Comparison of ENCODE assay signal across 10 cellular contexts in the genomic region with DNA sequence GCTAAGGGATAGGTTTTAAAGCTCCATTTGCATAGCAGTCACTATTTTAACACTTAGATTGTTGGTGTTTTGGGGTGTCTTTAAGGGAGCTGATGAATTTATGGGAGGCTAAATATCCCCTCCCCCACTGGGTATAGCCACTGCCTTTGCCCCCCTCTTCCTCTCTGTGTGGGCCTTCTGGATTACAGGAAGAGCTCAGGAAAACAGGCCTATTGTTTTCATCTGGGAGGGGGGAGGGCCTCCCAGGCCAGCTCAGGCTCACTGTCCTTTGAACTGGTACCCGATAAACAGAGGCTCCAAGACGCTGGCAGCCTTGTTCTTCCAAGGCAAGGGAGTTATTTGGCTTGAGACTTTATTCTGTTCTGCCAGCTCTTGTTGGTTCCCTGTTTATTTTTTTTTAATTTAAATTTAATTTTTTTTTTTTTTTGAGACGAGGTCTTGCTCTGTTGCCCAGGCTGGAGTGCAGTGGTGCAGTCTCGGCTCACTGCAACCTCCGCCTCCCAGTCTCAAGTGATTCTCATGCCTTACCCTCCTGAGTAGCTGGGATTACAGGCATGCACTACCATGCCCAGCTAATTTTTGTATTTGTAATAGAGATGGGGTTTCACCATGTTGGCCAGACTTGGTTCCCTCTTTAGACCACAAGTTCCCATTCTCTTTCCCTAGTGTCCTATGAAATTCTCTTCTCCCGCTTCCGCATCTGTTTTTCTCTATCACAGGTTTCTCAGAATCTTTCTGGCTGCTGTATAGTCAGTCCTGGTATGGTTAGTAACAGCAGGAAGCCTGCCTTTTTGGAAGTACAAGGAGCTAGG. TPM values are rescaled to one million over a fixed set of nuclear protein-coding genes. Genes with fewer than 3 reads are reported as not detected.
A peak's percentile ranks its signal among the peaks of the same experiment; 100 is the strongest.
DNase-seq lines count a peak whose midpoint lies in the region; ATAC-seq lines count a peak whose summit lies in the region.
"Had no signal": no experiment of that assay in that cellular context is flagged by ENCODE, and none has a peak within 500 bp of the region (broad histone marks: within the 10 kb centered on the region; RNA-seq: fewer than 3 reads in every experiment).

No MANE protein-coding gene starts in this region.

- H3K4me3 Mint-ChIP-seq in dendritic cell treated with granulocyte-macrophage colony-stimulating factor and Interleukin-4, amounts not matched to agents 40 ng/mL and 50 ng/mL, for 4 days: peak overlapping the region; percentile 37

- H3K9me3 Mint-ChIP-seq in dendritic cell treated with granulocyte-macrophage colony-stimulating factor and Interleukin-4, amounts not matched to agents 40 ng/mL and 50 ng/mL, for 4 days: no peaks in the 10 kb centered on the region

- intact Hi-C loops in dendritic cell treated with granulocyte-macrophage colony-stimulating factor and Interleukin-4, amounts not matched to agents 40 ng/mL and 50 ng/mL, for 4 days (cut with micrococcal nuclease): no loop called here

- no peak for ATAC-seq in HG02973 (IDR thresholded peaks at IDR 0.05; ENCODE audit: unreplicated experiment)
- no peak for ATAC-seq in HG03460 (IDR thresholded peaks at IDR 0.05; ENCODE audit: unreplicated experiment)

- H3K27me3 ChIP-seq in skeletal muscle tissue (ENCODE audit: control insufficient read depth in 3 of 3, insufficient read depth in 3 of 3, low read length in 3 of 3): no peaks in the 10 kb centered on the region

- DNase-seq in HT1080 (ENCODE audit: low read depth) (peak; percentile 70), kidney tubule cell (ENCODE audit: low spot score) (peak; percentile 45), NCI-H748 (lab: John Stamatoyannopoulos, UW; ENCODE audit: unreplicated experiment) (no peak), NCI-H2107 (lab: John Stamatoyannopoulos, UW) (no peak)
- DNase-seq: activated CD4-positive, alpha-beta T cell treated with anti-CD3 and anti-CD28 coated beads for 1 hour; NCI-H1694 treated with DMSO at 0.1 percent for 48 hours had no signal

- peaks cover 48% of the 10 kb centered on the region for H3K4me1 Mint-ChIP-seq in dendritic cell treated with granulocyte-macrophage colony-stimulating factor and Interleukin-4, amounts not matched to agents 40 ng/mL and 50 ng/mL, for 4 days (ENCODE audit: low read depth)

- H3K4me1 ChIP-seq in skeletal muscle tissue (ENCODE audit: control insufficient read depth in 3 of 3, insufficient read depth in 3 of 3, low read length in 3 of 3): peaks cover 12 to 31% (median 16%) of the 10 kb centered on the region in 3 donors

- no peak overlapping the region for H3K9ac ChIP-seq in skeletal muscle tissue (ENCODE audit: low read depth in 1 of 3, low read length in 3 of 3)

- peak overlapping the region; percentile 69 for H3K27ac Mint-ChIP-seq in dendritic cell treated with granulocyte-macrophage colony-stimulating factor and Interleukin-4, amounts not matched to agents 40 ng/mL and 50 ng/mL, for 4 days

- peaks cover 70% of the 10 kb centered on the region for H3K36me3 Mint-ChIP-seq in dendritic cell treated with granulocyte-macrophage colony-stimulating factor and Interleukin-4, amounts not matched to agents 40 ng/mL and 50 ng/mL, for 4 days (ENCODE audit: low read depth)

- H3K27me3 Mint-ChIP-seq in dendritic cell treated with granulocyte-macrophage colony-stimulating factor and Interleukin-4, amounts not matched to agents 40 ng/mL and 50 ng/mL, for 4 days: no peaks in the 10 kb centered on the region

- peak overlapping the region in 1 of 3 donors; percentile 7 for H3K4me3 ChIP-seq in skeletal muscle tissue (ENCODE audit: low read length in 3 of 3)

- no peaks in the 10 kb centered on the region for H3K9me3 ChIP-seq in skeletal muscle tissue (ENCODE audit: control insufficient read depth in 3 of 3, low read length in 3 of 3)

- peak overlapping the region; percentile 28 for H3K27ac ChIP-seq in skeletal muscle tissue (ENCODE audit: low read depth, low read length)

- H3K36me3 ChIP-seq in skeletal muscle tissue (ENCODE audit: control insufficient read depth in 3 of 3, insufficient read depth in 3 of 3, low read length in 3 of 3): peaks cover 0 to 7% (median 2%) of the 10 kb centered on the region in 3 donors

RNA-seq across cellular contexts. Expression of a gene that starts 25.1 kb away (rescaled TPM):
- total RNA-seq in HT1080 (2014; rRNA removed; shearing (Covaris generic)): 27.1 and 28.7 TPM in 2 replicates
- 27.5 and 29.2 TPM in 2 replicates for polyA plus RNA-seq in HT1080 (2015; cell fraction: cytosol; rRNA removed)
- 144 and 146 TPM in 2 replicates for polyA plus RNA-seq in HT1080 (2015; cell fraction: nucleus; rRNA removed)
- total RNA-seq in skeletal muscle tissue: 13.0 TPM

RNA-seq across cellular contexts. Expression of a gene that starts 41.1 kb away (rescaled TPM):
- 0.07 and 0.48 TPM in 2 replicates for total RNA-seq in HT1080 (2014; rRNA removed; shearing (Covaris generic))
- polyA plus RNA-seq in HT1080 (2015; cell fraction: cytosol; rRNA removed): 0.03 TPM in 2 replicates
- 0.54 and 0.85 TPM in 2 replicates for polyA plus RNA-seq in HT1080 (2015; cell fraction: nucleus; rRNA removed)
- total RNA-seq in skeletal muscle tissue: 2.6 TPM

RNA-seq across cellular contexts. Expression of a gene that starts 44.6 kb away (rescaled TPM):
- not detected in 2 replicates for total RNA-seq in HT1080 (2014; rRNA removed; shearing (Covaris generic))
- 0.06 TPM in 1 of 2 replicates, not detected in the other for polyA plus RNA-seq in HT1080 (2015; cell fraction: cytosol; rRNA removed)
- polyA plus RNA-seq in HT1080 (2015; cell fraction: nucleus; rRNA removed): 0.61 and 0.85 TPM in 2 replicates
- total RNA-seq in skeletal muscle tissue: 1.0 TPM

RNA-seq across cellular contexts. Expression of a gene that starts 51.3 kb away (rescaled TPM):
- 12.8 and 13.1 TPM in 2 replicates for total RNA-seq in HT1080 (2014; rRNA removed; shearing (Covaris generic))
- 7.9 and 8.3 TPM in 2 replicates for polyA plus RNA-seq in HT1080 (2015; cell fraction: cytosol; rRNA removed)
- polyA plus RNA-seq in HT1080 (2015; cell fraction: nucleus; rRNA removed): 30.4 and 44.3 TPM in 2 replicates
- 9.9 TPM for total RNA-seq in skeletal muscle tissue

Comparison
In these comparisons a context has a peak if more than half of its experiments do, and no peak if none do; other contexts are left out.
1. DNase-seq: peak in HT1080 (single experiment) and kidney tubule cell (single experiment); none in NCI-H748 (single experiment) and NCI-H2107 (single experiment).